ENCODE assay signal across 22 cellular contexts in genomic region chr12:80056845-80057244, GRCh38. TPM values are rescaled to one million over a fixed set of nuclear protein-coding genes. Genes with fewer than 3 reads are reported as not detected.
DNase-seq lines count a peak whose midpoint lies in the region; ATAC-seq and TF ChIP-seq lines count a peak whose summit lies in the region.
"Had no signal": no experiment of that assay in that cellular context is flagged by ENCODE, and none has a peak within 500 bp of the region (broad histone marks: within the 10 kb centered on the region; RNA-seq: fewer than 3 reads in every experiment).

No MANE protein-coding gene starts in this region.

- no peaks in the 10 kb centered on the region for H3K27me3 ChIP-seq in aorta (ENCODE audit: control insufficient read depth in 1 of 2, insufficient read depth in 2 of 2, low read length in 1 of 2)
- H3K27me3 ChIP-seq: breast epithelium had no signal

- no peaks in the 10 kb centered on the region for H3K27me3 Mint-ChIP-seq in osteocyte (ENCODE audit: unreplicated experiment)
- H3K27me3 Mint-ChIP-seq: activated CD8-positive, alpha-beta memory T cell treated with anti-CD3 and anti-CD28 coated beads, Interleukin-2, amount 10 ng/mL, durations not matched to agents 7 days and 5 days had no signal

- no peaks in the 10 kb centered on the region for H3K4me1 Mint-ChIP-seq in osteocyte (ENCODE audit: unreplicated experiment)
- H3K4me1 Mint-ChIP-seq: activated CD8-positive, alpha-beta memory T cell treated with anti-CD3 and anti-CD28 coated beads, Interleukin-2, amount 10 ng/mL, durations not matched to agents 7 days and 5 days had no signal

- H3K4me3 Mint-ChIP-seq in osteocyte (ENCODE audit: unreplicated experiment): no peak overlapping the region
- H3K4me3 Mint-ChIP-seq: activated CD8-positive, alpha-beta memory T cell treated with anti-CD3 and anti-CD28 coated beads, Interleukin-2, amount 10 ng/mL, durations not matched to agents 7 days and 5 days; memory B cell; natural killer cell treated with Interleukin-12 subunit alpha and Interleukin-12 subunit beta and Interleukin-15 and Interleukin-18, amount 100 ng/mL, for 72 hours had no signal

- H3K36me3 Mint-ChIP-seq in osteocyte (ENCODE audit: unreplicated experiment): no peaks in the 10 kb centered on the region
- H3K36me3 Mint-ChIP-seq: activated CD8-positive, alpha-beta memory T cell treated with anti-CD3 and anti-CD28 coated beads, Interleukin-2, amount 10 ng/mL, durations not matched to agents 7 days and 5 days; memory B cell; natural killer cell treated with Interleukin-12 subunit alpha and Interleukin-12 subunit beta and Interleukin-15 and Interleukin-18, amount 100 ng/mL, for 72 hours had no signal

- intact Hi-C loops in Right ventricle myocardium superior (cut with DNase I): no loop called here
- intact Hi-C loops in Right ventricle myocardium inferior (cut with DNase I): no loop called here
- intact Hi-C loops in aorta (cut with DNase I): loop anchor here (5.0 to 10.0 kb wide), 3 partner anchors 60 to 502 kb away; no protein-coding TSS in a partner anchor

- no peak for TF ChIP-seq CTCF in osteocyte (IDR thresholded peaks at IDR 0.05)

- no peaks in the 10 kb centered on the region for H3K9me3 Mint-ChIP-seq in osteocyte (ENCODE audit: unreplicated experiment)
- H3K9me3 Mint-ChIP-seq: memory B cell; natural killer cell treated with Interleukin-12 subunit alpha and Interleukin-12 subunit beta and Interleukin-15 and Interleukin-18, amount 100 ng/mL, for 72 hours had no signal

- H3K27ac Mint-ChIP-seq in osteocyte (ENCODE audit: unreplicated experiment): no peak overlapping the region
- H3K27ac Mint-ChIP-seq: activated CD8-positive, alpha-beta memory T cell treated with anti-CD3 and anti-CD28 coated beads, Interleukin-2, amount 10 ng/mL, durations not matched to agents 7 days and 5 days; memory B cell; natural killer cell treated with Interleukin-12 subunit alpha and Interleukin-12 subunit beta and Interleukin-15 and Interleukin-18, amount 100 ng/mL, for 72 hours had no signal

- no peaks in the 10 kb centered on the region for H3K9me3 ChIP-seq in aorta (ENCODE audit: control insufficient read depth, low read length)
- H3K9me3 ChIP-seq: A549, breast epithelium, thoracic aorta had no signal

- H3K27ac ChIP-seq in aorta (ENCODE audit: low read depth in 1 of 2, low read length in 2 of 2): no peak overlapping the region
- H3K27ac ChIP-seq: A549, breast epithelium, thoracic aorta had no signal

- H3K4me3 ChIP-seq in aorta (ENCODE audit: low read length in 2 of 2): no peak overlapping the region
- H3K4me3 ChIP-seq: A549, breast epithelium, thoracic aorta had no signal

- no peak for DNase-seq in Right ventricle myocardium superior
- no peak for DNase-seq in Right ventricle myocardium inferior (ENCODE audit: missing footprints)
- DNase-seq in astrocyte of the hippocampus (ENCODE audit: low read depth, low spot score): peak; percentile 70
- DNase-seq in left kidney (ENCODE audit: low read depth, low spot score): peak; percentile 18
- DNase-seq in aorta: peak in 1 of 2 donors; percentile 53
- no peak for DNase-seq in osteocyte (ENCODE audit: extremely low spot score, unreplicated experiment)
- DNase-seq: activated CD4-positive, alpha-beta T cell treated with anti-CD3 and anti-CD28 coated beads for 1 hour; activated CD8-positive, alpha-beta memory T cell treated with anti-CD3 and anti-CD28 coated beads, Interleukin-2, amount 10 ng/mL, durations not matched to agents 7 days and 5 days; activated gamma-delta T cell treated with Interleukin-2 at 50 U/mL for 16 hours; DMS79 treated with DMSO at 0.1 percent for 48 hours; effector memory CD4-positive, alpha-beta T cell; foreskin melanocyte; stimulated activated CD4-positive, alpha-beta T cell treated with anti-CD3 and anti-CD28 coated beads, Interleukin-4, amount 100 ng/mL, for 1 hour; stimulated activated CD8-positive, alpha-beta memory T cell treated with anti-CD3 and anti-CD28 coated beads, Interleukin-4, amount 100 ng/mL, for 48 hours had no signal

- H3K36me3 ChIP-seq in aorta (ENCODE audit: control insufficient read depth in 1 of 2, insufficient read depth in 2 of 2, low read length in 1 of 2): no peaks in the 10 kb centered on the region
- H3K36me3 ChIP-seq: breast epithelium, thoracic aorta had no signal

- peak; percentile 20 for ATAC-seq in Right ventricle myocardium superior (ENCODE audit: poor library complexity)
- ATAC-seq in Right ventricle myocardium inferior: no peak
- ATAC-seq in aorta (ENCODE audit: low FRiP score): peak; percentile 16
- no peak for ATAC-seq in HG02870 (IDR thresholded peaks at IDR 0.05; ENCODE audit: unreplicated experiment)
- ATAC-seq in HG03520 (IDR thresholded peaks at IDR 0.05; ENCODE audit: unreplicated experiment): no peak
- ATAC-seq: A549; activated CD8-positive, alpha-beta memory T cell treated with anti-CD3 and anti-CD28 coated beads, Interleukin-2, amount 10 ng/mL, durations not matched to agents 7 days and 5 days; natural killer cell treated with Interleukin-12 subunit alpha and Interleukin-12 subunit beta and Interleukin-15 and Interleukin-18, amount 100 ng/mL, for 72 hours had no signal

- H3K4me1 ChIP-seq in aorta (ENCODE audit: control insufficient read depth in 1 of 2, insufficient read depth in 2 of 2, low read length in 2 of 2): no peaks in the 10 kb centered on the region
- H3K4me1 ChIP-seq: A549, breast epithelium had no signal

RNA-seq across cellular contexts. Expression of gene OTOGL, which starts 42.5 kb away (rescaled TPM):
- total RNA-seq in Right ventricle myocardium superior: 0.19 TPM
- total RNA-seq in Right ventricle myocardium inferior: 0.38 TPM
- total RNA-seq in aorta: under 1 TPM; 0.54 to 0.62 TPM
- polyA plus RNA-seq in aorta: under 1 TPM in 1 of 2 donors, not detected in 1; 0.20 TPM
- 0.19 and 0.21 TPM in 2 replicates for total RNA-seq in osteocyte
- total RNA-seq: activated CD8-positive, alpha-beta memory T cell treated with anti-CD3 and anti-CD28 coated beads, Interleukin-2, amount 10 ng/mL, durations not matched to agents 7 days and 5 days; natural killer cell treated with Interleukin-12 subunit alpha and Interleukin-12 subunit beta and Interleukin-15 and Interleukin-18, amount 100 ng/mL, for 72 hours; T-helper 2 cell treated with Interferon-gamma antibody and Interleukin-4, amounts not matched to agents 100 ng/mL and 5 ng/mL, for 36 hours had no signal

Comparison
In these comparisons a context has a peak if more than half of its experiments do, and no peak if none do; other contexts are left out.
1. ATAC-seq: peak in Right ventricle myocardium superior (single experiment) and aorta (single experiment); none in Right ventricle myocardium inferior (single experiment), HG02870 (single experiment) and HG03520 (single experiment).
2. DNase-seq: peak in astrocyte of the hippocampus (single experiment) and left kidney (single experiment); none in Right ventricle myocardium superior (single experiment), Right ventricle myocardium inferior (single experiment) and osteocyte (single experiment).
3. intact Hi-C loops: an anchor here in aorta (5.0 to 10.0 kb wide); none called in Right ventricle myocardium superior and Right ventricle myocardium inferior.